ENCODE assay signal across 2 cellular contexts in the genomic region with DNA sequence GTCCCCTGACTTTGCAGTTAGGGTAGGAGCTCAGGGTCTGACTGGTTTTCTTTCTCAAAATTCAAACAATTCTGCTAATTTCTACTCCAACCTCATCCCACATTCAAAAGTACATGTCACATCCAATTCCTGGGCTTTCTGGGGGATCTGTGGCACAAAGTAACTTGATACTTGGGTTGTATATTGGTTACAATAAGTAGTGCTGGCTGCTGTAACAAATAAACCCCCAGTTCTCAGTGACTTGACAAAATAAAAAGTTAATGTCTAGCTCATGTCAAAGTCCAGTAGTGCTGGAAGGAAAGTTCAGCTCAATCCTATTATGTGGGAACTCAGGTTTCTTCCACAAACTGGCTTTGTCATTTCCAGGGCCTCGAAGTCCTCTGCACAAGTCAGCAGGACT.
TF ChIP-seq lines count a peak whose summit lies in the region.

No MANE protein-coding gene starts in this region.

TF ChIP-seq in HepG2, 621 proteins besides CTCF, POLR2A, EP300 and RAD21:
- TF ChIP-seq NFE2L2 (IDR thresholded peaks at IDR 0.05; ENCODE audit: low read length) (peak; percentile 22; the same call in 1 of the 2 replicates), ZNF12 (CRISPR knock-in tag; IDR thresholded peaks at IDR 0.05) (peak; percentile 97), SALL1 (CRISPR knock-in tag; IDR thresholded peaks at IDR 0.05) (no peak)

TF ChIP-seq in K562, 482 proteins besides CTCF, POLR2A, EP300 and RAD21:
- TF ChIP-seq TOE1 (IDR thresholded peaks at IDR 0.05; ENCODE audit: borderline replicate concordance) = no peak
- TF ChIP-seq TOE1 (CRISPR knock-in tag; IDR thresholded peaks at IDR 0.05; ENCODE audit: borderline replicate concordance, low read depth) = no peak
- peak; percentile 89 for TF ChIP-seq ZNF12 (CRISPR knock-in tag; IDR thresholded peaks at IDR 0.05)
